Comparison of ENCODE assay signal across 3 cellular contexts in genomic region chr11:68692881-68693483, GRCh38.
TF ChIP-seq lines count a peak whose summit lies in the region.

No MANE protein-coding gene starts in this region.

TF ChIP-seq in GM23338, 12 proteins besides CTCF, POLR2A, EP300 and RAD21:
- TF ChIP-seq EZH2phosphoT487 (IDR thresholded peaks at IDR 0.05; ENCODE audit: unreplicated experiment) (no peak), ETS1 (IDR thresholded peaks at IDR 0.05) (no peak), POLR2AphosphoS5 (IDR thresholded peaks at IDR 0.05; ENCODE audit: low read depth) (no peak)
TF ChIP-seq in GM23338: peak in this region for 0.

TF ChIP-seq in IMR-90, 13 proteins besides CTCF, POLR2A, EP300 and RAD21:
- TF ChIP-seq MXI1 (IDR thresholded peaks at IDR 0.05; ENCODE audit: borderline replicate concordance, low read depth, low read length) (no peak), RFX5 (IDR thresholded peaks at IDR 0.05; ENCODE audit: low read depth, low read length) (no peak), SMC3 (IDR thresholded peaks at IDR 0.05; ENCODE audit: low read depth, low read length) (no peak)

TF ChIP-seq in H1, 55 proteins besides CTCF, POLR2A, EP300 and RAD21:
- TF ChIP-seq ATF2 (IDR thresholded peaks at IDR 0.05; ENCODE audit: low read length), result no peak
- no peak for TF ChIP-seq ATF3 (IDR thresholded peaks at IDR 0.05; ENCODE audit: insufficient read depth, low read depth, low read length)
- TF ChIP-seq POLR2AphosphoS5 (IDR thresholded peaks at IDR 0.05; ENCODE audit: low read depth, low read length), result no peak
- TF ChIP-seq JUND (IDR thresholded peaks at IDR 0.05; ENCODE audit: low read length), result no peak
- no peak for TF ChIP-seq CBX8 (IDR thresholded peaks at IDR 0.05; ENCODE audit: borderline replicate concordance, low read depth, low read length)
- TF ChIP-seq EZH2 (IDR thresholded peaks at IDR 0.05; ENCODE audit: low read depth, low read length, severe bottlenecking), result no peak
- no peak for TF ChIP-seq SAP30 (IDR thresholded peaks at IDR 0.05; ENCODE audit: insufficient read depth, insufficient replicate concordance, low read length)
- TF ChIP-seq SIX5 (IDR thresholded peaks at IDR 0.05; ENCODE audit: low read depth, low read length), result no peak
- no peak for TF ChIP-seq BRCA1 (IDR thresholded peaks at IDR 0.05; ENCODE audit: low read depth, low read length)
